1 cellular context compared by ENCODE assay signal in genomic region chr1:53945433-53946251, GRCh38.
TF ChIP-seq lines count a peak whose summit lies in the region.

Gene IFT25, minus strand, starts transcription at chr1:53945699. Its CDS starts 5,617 bp downstream, at chr1:53940082.

TF ChIP-seq in K562, 482 proteins besides CTCF, POLR2A, EP300 and RAD21 (continued from another document and continues in another):
- TF ChIP-seq AFF4 (CRISPR knock-in tag; IDR thresholded peaks at IDR 0.05) (no peak), HNRNPH1 (optimal IDR thresholded peaks at IDR 0.05; ENCODE audit: low read depth, low read length) (no peak), CBX5 (IDR thresholded peaks at IDR 0.05; ENCODE audit: borderline replicate concordance, low read depth) (no peak), MED1 (CRISPR knock-in tag; IDR thresholded peaks at IDR 0.05; ENCODE audit: borderline replicate concordance) (no peak), GATAD2B (IDR thresholded peaks at IDR 0.05; ENCODE audit: borderline replicate concordance) (no peak), AFF1 (IDR thresholded peaks at IDR 0.05; ENCODE audit: low read depth in 1 of 2, partially characterized antibody in 2 of 2) (no peak), CREB3 (tag; conservative IDR thresholded peaks at IDR 0.05; ENCODE audit: low read depth) (no peak), NKRF (IDR thresholded peaks at IDR 0.05; ENCODE audit: borderline replicate concordance) (peak; percentile 86), IFI16 (CRISPR knock-in tag; IDR thresholded peaks at IDR 0.05) (no peak), BHLHE40 (IDR thresholded peaks at IDR 0.05; ENCODE audit: low read length) (no peak), TCF7L2 (IDR thresholded peaks at IDR 0.05; ENCODE audit: low read depth, low read length) (no peak), ZNF551 (CRISPR knock-in tag; IDR thresholded peaks at IDR 0.05) (no peak), ZNF140 (CRISPR knock-in tag; IDR thresholded peaks at IDR 0.05) (no peak), IRF2 (CRISPR knock-in tag; IDR thresholded peaks at IDR 0.05) (no peak), PURB (CRISPR knock-in tag; IDR thresholded peaks at IDR 0.05; ENCODE audit: low read depth) (no peak), KLF13 (tag; IDR thresholded peaks at IDR 0.05; ENCODE audit: borderline replicate concordance, low read depth) (0 out of 2 replicates have a peak, but pooled peaks have one; percentile 40), CREBBP (IDR thresholded peaks at IDR 0.05; ENCODE audit: low read depth, low read length) (no peak), SP2 (IDR thresholded peaks at IDR 0.05; ENCODE audit: extremely low read depth, low read depth, low read length, poor library complexity, severe bottlenecking) (no peak), HDAC2 (IDR thresholded peaks at IDR 0.05) (peak; percentile 58; the same call in 1 of the 2 replicates), ZNF668 (CRISPR knock-in tag; IDR thresholded peaks at IDR 0.05) (no peak), ARID1B (IDR thresholded peaks at IDR 0.05) (no peak; the same call in 1 of the 2 replicates), THRB (CRISPR knock-in tag; conservative IDR thresholded peaks at IDR 0.05) (peak; percentile 84; the same call in 1 of the 2 replicates), ZNF707 (CRISPR knock-in tag; conservative IDR thresholded peaks at IDR 0.05) (no peak), GTF2F1 (IDR thresholded peaks at IDR 0.05; ENCODE audit: low read depth, low read length) (0 out of 2 replicates have a peak, but pooled peaks have one; percentile 27), ZNF277 (CRISPR knock-in tag; IDR thresholded peaks at IDR 0.05; ENCODE audit: borderline replicate concordance) (no peak), CXXC5 (CRISPR knock-in tag; IDR thresholded peaks at IDR 0.05) (peak; percentile 79), POLR2H (tag; IDR thresholded peaks at IDR 0.05; ENCODE audit: low read depth) (no peak), ZNF76 (CRISPR knock-in tag; IDR thresholded peaks at IDR 0.05; ENCODE audit: borderline replicate concordance) (0 out of 2 replicates have a peak, but pooled peaks have one; percentile 55), CBFB (CRISPR knock-in tag; IDR thresholded peaks at IDR 0.05) (no peak), BMI1 (IDR thresholded peaks at IDR 0.05; ENCODE audit: low read length) (no peak), CGGBP1 (CRISPR knock-in tag; IDR thresholded peaks at IDR 0.05) (peak; percentile 70; the same call in 1 of the 2 replicates), ZFPM2 (CRISPR knock-in tag; IDR thresholded peaks at IDR 0.05) (no peak), NBN (IDR thresholded peaks at IDR 0.05; ENCODE audit: low read depth) (no peak), MLLT1 (IDR thresholded peaks at IDR 0.05) (peak; percentile 54 to 76; a peak in 2 of 4 replicates), CTBP1 (IDR thresholded peaks at IDR 0.05; ENCODE audit: borderline replicate concordance) (peak; percentile 74), GABPB1 (CRISPR knock-in tag; IDR thresholded peaks at IDR 0.05) (peak; percentile 57), ZNF764 (CRISPR knock-in tag; IDR thresholded peaks at IDR 0.05; ENCODE audit: low read depth) (0 out of 2 replicates have a peak, but pooled peaks have one; percentile 41), ZEB2 (IDR thresholded peaks at IDR 0.05) (peak; percentile 53; the same call in 1 of the 2 replicates), CHD4 (IDR thresholded peaks at IDR 0.05; ENCODE audit: insufficient read depth, insufficient replicate concordance, low read depth, low read length, poor library complexity, severe bottlenecking) (no peak), BACH1 (tag; IDR thresholded peaks at IDR 0.05) (no peak), HMBOX1 (IDR thresholded peaks at IDR 0.05) (no peak), FOXA3 (CRISPR knock-in tag; conservative IDR thresholded peaks at IDR 0.05 in 1 of 2, IDR thresholded peaks at IDR 0.05 in 1 of 2) (no peak), E2F8 (IDR thresholded peaks at IDR 0.05; ENCODE audit: low read depth, partially characterized antibody) (peak; percentile 61), STAT5B (CRISPR knock-in tag; IDR thresholded peaks at IDR 0.05) (no peak)
